12 cellular contexts compared by ENCODE assay signal in genomic region chr12:121533391-121534090, GRCh38. TPM values are rescaled to one million over a fixed set of nuclear protein-coding genes. Genes with fewer than 3 reads are reported as not detected.
DNase-seq lines count a peak whose midpoint lies in the region; ATAC-seq, FAIRE-seq and TF ChIP-seq lines count a peak whose summit lies in the region.
"Had no signal": no experiment of that assay in that cellular context is flagged by ENCODE, and none has a peak within 500 bp of the region (broad histone marks: within the 10 kb centered on the region; RNA-seq: fewer than 3 reads in every experiment).

No MANE protein-coding gene starts in this region.

- no peaks in the 10 kb centered on the region for H3K27me3 ChIP-seq in CD4-positive, alpha-beta T cell (ENCODE audit: control insufficient read depth, insufficient read depth, low read length)
- H3K27me3 ChIP-seq in H1 (replicated peaks in 1 of 4; ENCODE audit: control insufficient read depth in 3 of 4, extremely low read depth in 1 of 4, insufficient read depth in 3 of 4, low read length in 3 of 4) (peaks cover 0 to 5% (median 0%) of the 10 kb centered on the region in 4 experiments; a peak in 3 of 7 replicates), osteoblast (ENCODE audit: insufficient read depth, low read length) (no peaks in the 10 kb centered on the region)

- FAIRE-seq in H1 (lab: Jason Lieb, UNC) = no peak
- FAIRE-seq: frontal cortex had no signal

- TF ChIP-seq CTCF in CD4-positive, alpha-beta T cell (IDR thresholded peaks at IDR 0.05) = no peak
- TF ChIP-seq CTCF in H1 (IDR thresholded peaks at IDR 0.05; ENCODE audit: control extremely low read depth in 1 of 3, insufficient read depth in 1 of 3, low read depth in 1 of 3, low read length in 3 of 3) (no peak), osteoblast (IDR thresholded peaks at IDR 0.05; ENCODE audit: extremely low read depth, low read depth, low read length) (no peak), CD14-positive monocyte (IDR thresholded peaks at IDR 0.05) (no peak)

- no peak overlapping the region for H2BK20ac ChIP-seq in H1 (ENCODE audit: low read length)

- H3K9me3 Mint-ChIP-seq in CD4-positive, alpha-beta T cell = no peaks in the 10 kb centered on the region
- no peaks in the 10 kb centered on the region for H3K9me3 Mint-ChIP-seq in IgD-negative memory B cell
- no peaks in the 10 kb centered on the region for H3K9me3 Mint-ChIP-seq in CD14-positive monocyte
- H3K9me3 Mint-ChIP-seq: CD8-positive, alpha-beta T cell had no signal

- TF ChIP-seq RAD21 in H1 (IDR thresholded peaks at IDR 0.05 in 1 of 2, conservative IDR thresholded peaks at IDR 0.05 in 1 of 2; ENCODE audit: low read depth in 2 of 2, low read length in 2 of 2) = no peak

- no peaks in the 10 kb centered on the region for H3K27me3 Mint-ChIP-seq in CD4-positive, alpha-beta T cell
- no peaks in the 10 kb centered on the region for H3K27me3 Mint-ChIP-seq in IgD-negative memory B cell
- no peaks in the 10 kb centered on the region for H3K27me3 Mint-ChIP-seq in CD14-positive monocyte (ENCODE audit: low read depth in 3 of 3)

- no peak overlapping the region for H2AFZ ChIP-seq in H1 (ENCODE audit: low read length)
- H2AFZ ChIP-seq in osteoblast (ENCODE audit: low read length) = no peak overlapping the region

- H2BK120ac ChIP-seq in H1 (replicated peaks; ENCODE audit: low read depth, low read length) = no peak overlapping the region

- H3K18ac ChIP-seq in H1 (ENCODE audit: extremely low read depth, low read length) = peak overlapping the region; percentile 32; the same call in 1 of the 2 replicates

- peaks cover 43% of the 10 kb centered on the region for H3K36me3 Mint-ChIP-seq in CD4-positive, alpha-beta T cell (ENCODE audit: low read depth)
- H3K36me3 Mint-ChIP-seq in IgD-negative memory B cell (peaks cover 7% of the 10 kb centered on the region), CD14-positive monocyte (peaks cover 31 to 43% of the 10 kb centered on the region in 2 donors)

- intact Hi-C loops in CD4-positive, alpha-beta T cell (cut with DNase I, micrococcal nuclease) = loop anchor here (2.0 to 10.0 kb wide), 2 partner anchors 33 to 251 kb away; no protein-coding TSS in a partner anchor
- intact Hi-C loops in CD14-positive monocyte (cut with micrococcal nuclease) = no loop called here

- no peak overlapping the region for H4K8ac ChIP-seq in H1 (ENCODE audit: extremely low read depth, insufficient read depth, low read length)

- peaks cover 67% of the 10 kb centered on the region for H3K4me1 Mint-ChIP-seq in CD4-positive, alpha-beta T cell (ENCODE audit: low read depth)
- H3K4me1 Mint-ChIP-seq in IgD-negative memory B cell (peaks cover 43 to 53% (median 52%) of the 10 kb centered on the region in 3 donors), CD14-positive monocyte (peaks cover 45% of the 10 kb centered on the region)

- no peak overlapping the region for H2BK5ac ChIP-seq in H1 (ENCODE audit: low read depth, low read length)

- H3K79me2 ChIP-seq in H1 (ENCODE audit: control insufficient read depth in 1 of 2, insufficient read depth in 2 of 2, low read length in 2 of 2) (peaks cover 0 to 46% of the 10 kb centered on the region in 2 experiments; a peak in 2 of 4 replicates), osteoblast (ENCODE audit: insufficient read depth, low read length) (peaks cover 2% of the 10 kb centered on the region)

- no peak for DNase-seq in CD4-positive, alpha-beta T cell
- DNase-seq in H1 (ENCODE audit: low read depth in 1 of 2, low spot score in 2 of 2) = no peak
- DNase-seq in osteoblast (ENCODE audit: insufficient read length, low spot score, missing footprints) = peak; percentile 44
- DNase-seq in CD14-positive monocyte (ENCODE audit: low spot score) = no peak
- DNase-seq in stimulated activated CD8-positive, alpha-beta memory T cell treated with anti-CD3 and anti-CD28 coated beads, Interleukin-4, amount 100 ng/mL, for 48 hours = no peak
- no peak for DNase-seq in NCI-H2081 treated with DMSO at 0.1 percent for 48 hours (lab: John Stamatoyannopoulos, UW)
- DNase-seq: activated CD4-positive, alpha-beta T cell treated with anti-CD3 and anti-CD28 coated beads, Interleukin-2, amount 50 U/mL, for 48 hours; CD8-positive, alpha-beta T cell; left colon had no signal

- H3K9me3 ChIP-seq in CD4-positive, alpha-beta T cell (ENCODE audit: control insufficient read depth, low read length) = no peaks in the 10 kb centered on the region
- H3K9me3 ChIP-seq in H1 (ENCODE audit: insufficient read depth in 2 of 2, low read depth in 1 of 2, low read length in 1 of 2) = no peaks in the 10 kb centered on the region
- H3K9me3 ChIP-seq in osteoblast (ENCODE audit: low read depth, low read length) = no peaks in the 10 kb centered on the region

- no peak overlapping the region for H3K14ac ChIP-seq in H1 (ENCODE audit: insufficient read length)

- TF ChIP-seq POLR2A in H1 (IDR thresholded peaks at IDR 0.05; ENCODE audit: control extremely low read depth in 1 of 2, low read depth in 2 of 2, low read length in 2 of 2) = no peak

- POLR2A ChIA-PET in CD4-positive, alpha-beta T cell (lab: Charles Lee) = interaction anchor here (1.3 kb wide), 1 partner anchor 93 kb away, joined by 3 read pairs; the partner anchor contains the start of gene ORAI1
- POLR2A ChIA-PET in H1 (lab: Charles Lee; ENCODE audit: partially characterized antibody) = interaction anchor here (0.8 to 40.9 kb wide), 5 partner anchors 7 to 38 kb away, joined by 3 to 793 read pairs (median 3); partner anchors contain the start of gene KDM2B

- H2AK5ac ChIP-seq in H1 (ENCODE audit: low read depth, low read length) = no peak overlapping the region

- H3K36me3 ChIP-seq in H1 (ENCODE audit: control insufficient read depth in 2 of 4, insufficient read depth in 4 of 4, low read length in 3 of 4) = peaks cover 20 to 36% (median 25%) of the 10 kb centered on the region in 4 experiments
- H3K36me3 ChIP-seq in osteoblast (ENCODE audit: insufficient read depth, low read length) = peaks cover 4% of the 10 kb centered on the region

- H4K5ac ChIP-seq in H1 (ENCODE audit: insufficient read length, low read depth, low read length) = no peak overlapping the region

- H3K9ac ChIP-seq in H1 (replicated peaks in 1 of 4; ENCODE audit: extremely low read depth in 1 of 4, low read depth in 3 of 4, low read length in 3 of 4) = no peak overlapping the region

- H3K4me1 ChIP-seq in H1 (replicated peaks in 1 of 4; ENCODE audit: control insufficient read depth in 3 of 4, insufficient read depth in 4 of 4, low read length in 3 of 4) (peaks cover 7 to 37% (median 24%) of the 10 kb centered on the region in 4 experiments), osteoblast (ENCODE audit: insufficient read depth, low read length) (peaks cover 24% of the 10 kb centered on the region)

- H3K56ac ChIP-seq in H1 (replicated peaks; ENCODE audit: insufficient read length, low read depth, low read length) = no peak overlapping the region

- H3K4me2 ChIP-seq in H1 (ENCODE audit: insufficient read depth in 1 of 2, low read depth in 2 of 2, low read length in 2 of 2) (peak overlapping the region in 1 of 2 experiments; percentile 95; a peak in 1 of 4 replicates), osteoblast (ENCODE audit: insufficient read depth, low read length) (no peak overlapping the region)

- no peak overlapping the region for H3K4me3 Mint-ChIP-seq in CD4-positive, alpha-beta T cell
- peak overlapping the region; percentile 59 to 92 (median 79) for H3K4me3 Mint-ChIP-seq in IgD-negative memory B cell
- no peak overlapping the region for H3K4me3 Mint-ChIP-seq in CD14-positive monocyte

- H4K20me1 ChIP-seq in H1 (replicated peaks in 1 of 2; ENCODE audit: control insufficient read depth in 1 of 2, insufficient read depth in 2 of 2, low read length in 2 of 2) (peaks cover 34 to 47% of the 10 kb centered on the region in 2 experiments), osteoblast (ENCODE audit: insufficient read depth, low read length) (peaks cover 8% of the 10 kb centered on the region)

- peaks cover 10% of the 10 kb centered on the region for H3K79me1 ChIP-seq in H1 (ENCODE audit: low read depth, low read length)

- H3K4ac ChIP-seq in H1 (replicated peaks; ENCODE audit: insufficient read length, low read depth, low read length) = no peak overlapping the region

- H3K4me3 ChIP-seq in H1 (ENCODE audit: extremely low read depth in 1 of 4, insufficient read depth in 2 of 4, low read depth in 3 of 4, low read length in 4 of 4) (no peak overlapping the region), osteoblast (ENCODE audit: insufficient read depth, low read length) (no peak overlapping the region)

- no peak overlapping the region for H3K23ac ChIP-seq in H1 (ENCODE audit: insufficient read length)

- H3K27ac ChIP-seq in CD4-positive, alpha-beta T cell (ENCODE audit: low read depth, low read length) = no peak overlapping the region
- H3K27ac ChIP-seq in H1 (ENCODE audit: low read depth, low read length) (no peak overlapping the region), osteoblast (ENCODE audit: low read depth, low read length) (no peak overlapping the region)

- no peak overlapping the region for H4K91ac ChIP-seq in H1 (replicated peaks; ENCODE audit: insufficient read length, low read length)

- WGBS in H1 (ENCODE audit: extremely low coverage in 1 of 2, insufficient coverage in 1 of 2, insufficient read length in 1 of 2, insufficient replicate concordance in 2 of 2, low coverage in 1 of 2, low lambda C conversion rate in 2 of 2, missing lambda C conversion rate in 1 of 2), 2 experiments = 93% methylated on average over 17 of the region's 17 CpGs; no CpG with 5 or more reads in 1 of the 2 experiments

- TF ChIP-seq EP300 in H1 (IDR thresholded peaks at IDR 0.05; ENCODE audit: borderline replicate concordance in 1 of 2, low read depth in 2 of 2, low read length in 2 of 2) = no peak

- ATAC-seq in CD4-positive, alpha-beta T cell (ENCODE audit: poor library complexity) = no peak
- no peak for ATAC-seq in HG03432 (IDR thresholded peaks at IDR 0.05; ENCODE audit: unreplicated experiment)
- ATAC-seq: left colon had no signal

- peak overlapping the region; percentile 47 for H3K27ac Mint-ChIP-seq in CD4-positive, alpha-beta T cell
- H3K27ac Mint-ChIP-seq in IgD-negative memory B cell (peak overlapping the region; percentile 82 to 96 (median 87)), CD14-positive monocyte (peak overlapping the region in 2 of 7 donors; percentile 42 to 54)

- no peak overlapping the region; the same call in 1 of the 2 replicates for H2BK15ac ChIP-seq in H1 (ENCODE audit: low read length)

- no peak overlapping the region for H2BK12ac ChIP-seq in H1 (ENCODE audit: low read depth, low read length)

- CTCF ChIA-PET in CD4-positive, alpha-beta T cell (lab: Charles Lee) = no interaction called here
- CTCF ChIA-PET in H1 (lab: Charles Lee; ENCODE audit: partially characterized antibody) = interaction anchor here (0.7 to 3.0 kb wide), 8 partner anchors 10 to 232 kb away, joined by 3 to 12 read pairs (median 3); partner anchors contain the start of gene KDM2B

- H3K23me2 ChIP-seq in H1 (ENCODE audit: low read depth, low read length) = peaks cover 14% of the 10 kb centered on the region

RNA-seq across cellular contexts. Expression of gene KDM2B, which starts 47.3 kb away (rescaled TPM):
- 10 to 100 TPM; 60.4 to 62.6 TPM for total RNA-seq in CD4-positive, alpha-beta T cell
- polyA plus RNA-seq in IgD-negative memory B cell (49.0 TPM), H1 (2011; rRNA removed) (111 and 167 TPM in 2 replicates), CD14-positive monocyte (1 to 10 TPM; 9.7 TPM)
- 156 and 162 TPM in 2 replicates for total RNA-seq in H1 (2021; fragmentation: NEBNext Ultra II Directional; extraction: Animal tissue kit (Norgen Biotek cat#: 25700))
- 83.9 TPM for polyA plus RNA-seq in H1 (2011; cell fraction: cytosol; rRNA removed)
- polyA plus RNA-seq in H1 (2011; cell fraction: nucleus; rRNA removed) = 273 TPM
- 96.2 to 111 TPM (median 103 TPM) in 4 replicates for polyA plus RNA-seq in H1 (2012, experiment 1 of 2)
- polyA plus RNA-seq in H1 (2012, experiment 2 of 2) = 36.6 TPM
- 77.1 TPM for polyA plus RNA-seq in H1 (2013, experiment 1 of 2)
- 72.5 TPM for polyA plus RNA-seq in H1 (2013, experiment 2 of 2)
- polyA minus RNA-seq in H1 (2011; rRNA and poly(A)+ RNA removed) = 262 and 318 TPM in 2 replicates
- 128 TPM for polyA minus RNA-seq in H1 (2011; cell fraction: cytosol; rRNA and poly(A)+ RNA removed)
- 128 TPM for polyA minus RNA-seq in H1 (2011; cell fraction: nucleus; rRNA and poly(A)+ RNA removed)
- total RNA-seq in osteoblast = 29.8 and 32.6 TPM in 2 replicates

Comparison
In these comparisons a context has a peak if more than half of its experiments do, and no peak if none do; other contexts are left out.
1. H3K4me3 Mint-ChIP-seq: peak in IgD-negative memory B cell (4 of 4); none in CD4-positive, alpha-beta T cell (single experiment) and CD14-positive monocyte (0 of 2).
2. intact Hi-C loops: an anchor here in CD4-positive, alpha-beta T cell (2.0 to 10.0 kb wide); none called in CD14-positive monocyte.